In genomic region chr1:83405789-83406188, GRCh38 we compare ENCODE assay signal across 8 cellular contexts.
A peak's percentile ranks its signal among the peaks of the same experiment; 100 is the strongest.
ATAC-seq lines count a peak whose summit lies in the region.
"Not testable (repeated sequence)": the region's sequence is repeated elsewhere in the genome, so short reads cannot be mapped to it uniquely, and the experiment has no call there.

No MANE protein-coding gene starts in this region.

- H3K4me3 Mint-ChIP-seq in T-helper 1 cell treated with Interleukin-12 subunit alpha and Interleukin-12 subunit beta and Interleukin-4 antibody, amounts not matched to agents 30 μg/mL and 1 μg/mL, for 36 hours = not testable (repeated sequence)

- not testable (repeated sequence) for H3K27me3 Mint-ChIP-seq in T-helper 1 cell treated with Interleukin-12 subunit alpha and Interleukin-12 subunit beta and Interleukin-4 antibody, amounts not matched to agents 30 μg/mL and 1 μg/mL, for 36 hours (ENCODE audit: low read depth)

- peaks cover 14% of the 10 kb centered on the region for H3K4me1 Mint-ChIP-seq in T-helper 1 cell treated with Interleukin-12 subunit alpha and Interleukin-12 subunit beta and Interleukin-4 antibody, amounts not matched to agents 30 μg/mL and 1 μg/mL, for 36 hours (ENCODE audit: low read depth)

- H3K9me3 Mint-ChIP-seq in T-helper 1 cell treated with Interleukin-12 subunit alpha and Interleukin-12 subunit beta and Interleukin-4 antibody, amounts not matched to agents 30 μg/mL and 1 μg/mL, for 36 hours = not testable (repeated sequence)

- ATAC-seq in GM18499 (IDR thresholded peaks at IDR 0.05; ENCODE audit: insufficient read depth, unreplicated experiment) (peak; percentile 47), GM18873 (IDR thresholded peaks at IDR 0.05; ENCODE audit: low FRiP score, unreplicated experiment) (peak; percentile 67), GM19397 (IDR thresholded peaks at IDR 0.05; ENCODE audit: unreplicated experiment) (peak; percentile 59), GM21526 (IDR thresholded peaks at IDR 0.05; ENCODE audit: low FRiP score, unreplicated experiment) (peak; percentile 56), HG02678 (IDR thresholded peaks at IDR 0.05; ENCODE audit: unreplicated experiment) (peak; percentile 61), HG03066 (IDR thresholded peaks at IDR 0.05; ENCODE audit: low read depth, unreplicated experiment) (peak; percentile 51), HG03378 (IDR thresholded peaks at IDR 0.05; ENCODE audit: unreplicated experiment) (peak; percentile 49)

- H3K27ac Mint-ChIP-seq in T-helper 1 cell treated with Interleukin-12 subunit alpha and Interleukin-12 subunit beta and Interleukin-4 antibody, amounts not matched to agents 30 μg/mL and 1 μg/mL, for 36 hours = peak overlapping the region; percentile 2

- not testable (repeated sequence) for H3K36me3 Mint-ChIP-seq in T-helper 1 cell treated with Interleukin-12 subunit alpha and Interleukin-12 subunit beta and Interleukin-4 antibody, amounts not matched to agents 30 μg/mL and 1 μg/mL, for 36 hours (ENCODE audit: low read depth)

Comparison
In these comparisons a context has a peak if more than half of its experiments do, and no peak if none do; other contexts are left out.
1. Peak in every context shown above with its lines: ATAC-seq.